36 cellular contexts compared by ENCODE assay signal in the genomic region with DNA sequence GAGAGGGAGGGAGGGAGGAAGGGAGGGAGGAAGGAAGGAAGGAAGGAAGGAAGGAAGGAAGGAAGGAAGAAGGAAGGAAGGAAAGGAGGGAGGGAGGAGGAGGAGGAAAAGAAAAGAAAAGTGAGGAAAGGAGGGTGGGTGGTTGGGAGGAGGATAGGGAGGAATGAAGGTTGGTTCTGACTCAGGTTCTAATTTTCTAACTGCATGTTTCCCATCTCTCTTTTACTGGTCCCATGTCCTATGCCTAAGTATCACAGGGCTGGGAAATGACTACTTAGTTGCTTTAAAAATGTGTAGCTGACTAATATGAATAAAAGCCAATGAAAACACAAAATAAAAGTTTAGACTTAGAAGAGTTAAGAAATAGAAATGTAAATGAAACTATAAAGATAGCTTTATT.
"Had no signal": no experiment of that assay in that cellular context is flagged by ENCODE, and none has a peak within 500 bp of the region (broad histone marks: within the 10 kb centered on the region; RNA-seq: fewer than 3 reads in every experiment).

No MANE protein-coding gene starts in this region.

- H3K27me3 ChIP-seq: MG63 had no signal

- H3K36me3 ChIP-seq: MG63 had no signal

- H3K4me3 ChIP-seq: MG63 had no signal

- DNase-seq: Karpas-422, Kasumi-1, MG63, MM.1S, MV-4-11, NCI-H1048, NCI-H1092, NCI-H1092 treated with DMSO at 0.1 percent for 48 hours, NCI-H1105, NCI-H1105 treated with DMSO at 0.1 percent for 48 hours, NCI-H1417, NCI-H1417 treated with DMSO at 0.1 percent for 48 hours, NCI-H1436, NCI-H1436 treated with DMSO at 0.1 percent for 48 hours, NCI-H146, NCI-H1694, NCI-H1694 treated with DMSO at 0.1 percent for 48 hours, NCI-H187, NCI-H187 treated with DMSO at 0.1 percent for 48 hours, NCI-H1930, NCI-H2029, NCI-H2029 treated with DMSO at 0.1 percent for 48 hours, NCI-H2081, NCI-H2081 treated with DMSO at 0.1 percent for 48 hours, NCI-H2107, NCI-H2171, NCI-H2171 treated with DMSO at 0.1 percent for 48 hours, NCI-H2227 treated with DMSO at 0.1 percent for 48 hours, NCI-H226, NCI-H345, NCI-H446, NCI-H446 treated with DMSO at 0.1 percent for 48 hours, NCI-H510A, NCI-H510A treated with DMSO at 0.1 percent for 48 hours, NCI-H524, NCI-H524 treated with DMSO at 0.1 percent for 48 hours had no signal

- H3K9me3 ChIP-seq: MG63 had no signal
